Comparison of ENCODE assay signal across 7 cellular contexts in the genomic region with DNA sequence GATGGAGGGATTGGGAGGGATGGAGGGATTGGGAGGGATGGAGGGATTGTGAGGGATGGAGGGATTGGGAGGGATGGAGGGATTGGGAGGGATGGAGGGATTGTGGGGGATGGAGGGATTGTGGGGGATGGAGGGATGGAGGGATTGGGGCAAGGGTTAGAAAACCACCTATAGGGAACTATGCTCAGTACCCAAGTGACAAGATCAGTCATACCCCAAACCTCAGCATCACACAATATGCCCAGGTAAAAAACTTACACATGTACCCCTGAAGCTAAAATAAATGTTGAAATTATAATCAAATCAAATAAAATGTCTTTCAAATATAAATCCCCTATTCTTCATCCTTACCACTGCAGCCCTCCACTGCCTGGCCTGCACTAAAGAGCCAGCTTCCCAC.
"Had no signal": no experiment of that assay in that cellular context is flagged by ENCODE, and none has a peak within 500 bp of the region (broad histone marks: within the 10 kb centered on the region; RNA-seq: fewer than 3 reads in every experiment).

No MANE protein-coding gene starts in this region.

- H3K4me3 Mint-ChIP-seq: IgD-negative memory B cell had no signal

- H3K27ac ChIP-seq: HL-60, KMS-11 had no signal

- H3K4me2 ChIP-seq: KMS-11 had no signal

- FAIRE-seq: HTR-8/SVneo had no signal

- DNase-seq: IMR-90, KBM-7, KG1 had no signal

- H3K27me3 Mint-ChIP-seq: IgD-negative memory B cell had no signal

- H3K27ac Mint-ChIP-seq: IgD-negative memory B cell had no signal

- H3K9ac ChIP-seq: KMS-11 had no signal

- H3K9me3 Mint-ChIP-seq: IgD-negative memory B cell had no signal
